In the genomic region with DNA sequence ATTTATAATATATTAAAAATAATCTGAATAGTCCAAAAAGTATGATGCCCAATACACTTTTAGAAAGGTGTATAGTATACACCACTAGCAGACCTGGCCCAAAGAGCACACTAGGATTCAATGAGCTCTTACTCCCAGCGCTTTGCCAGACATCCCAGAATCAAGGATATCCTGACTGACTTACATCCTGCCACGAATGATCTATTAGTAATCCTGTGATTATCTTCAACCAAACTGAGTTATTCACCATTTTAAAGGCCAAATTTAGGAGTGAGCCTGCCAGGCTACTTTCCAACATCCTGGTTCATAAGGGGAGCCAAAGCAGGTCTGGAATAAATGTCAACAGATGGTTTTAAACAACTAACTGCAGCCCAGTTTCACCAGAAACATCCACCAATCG, we compare ENCODE assay signal across 29 cellular contexts.
"Had no signal": no experiment of that assay in that cellular context is flagged by ENCODE, and none has a peak within 500 bp of the region (broad histone marks: within the 10 kb centered on the region; RNA-seq: fewer than 3 reads in every experiment).

No MANE protein-coding gene starts in this region.

- H3K4me3 Mint-ChIP-seq: immature natural killer cell; memory B cell; naive thymus-derived CD4-positive, alpha-beta T cell; natural killer cell treated with Interleukin-12 subunit alpha and Interleukin-12 subunit beta and Interleukin-15 and Interleukin-18, amount 100 ng/mL, for 72 hours; stimulated activated effector memory CD8-positive, alpha-beta T cell treated with anti-CD3 and anti-CD28 coated beads, Interleukin-12 subunit alpha, Interleukin-12 subunit beta, amount 100 ng/mL, for 72 hours; stimulated activated naive CD8-positive, alpha-beta T cell treated with anti-CD3 and anti-CD28 coated beads, Interleukin-15, Interleukin-2, amounts not matched to agents 100 ng/mL and 50 ng/mL, for 24 hours had no signal

- H3K36me3 ChIP-seq: left ventricle myocardium inferior, ovary, suprapubic skin, thoracic aorta, tibial artery, upper lobe of right lung had no signal

- H3K27me3 ChIP-seq: ovary, suprapubic skin, tibial artery, upper lobe of right lung had no signal

- ATAC-seq: mucosa of descending colon; naive thymus-derived CD4-positive, alpha-beta T cell; natural killer cell treated with Interleukin-12 subunit alpha and Interleukin-12 subunit beta and Interleukin-15 and Interleukin-18, amount 100 ng/mL, for 72 hours; right cardiac atrium; sciatic nerve; stimulated activated effector memory CD8-positive, alpha-beta T cell treated with anti-CD3 and anti-CD28 coated beads, Interleukin-12 subunit alpha, Interleukin-12 subunit beta, amount 100 ng/mL, for 72 hours; upper lobe of right lung had no signal

- H3K4me1 Mint-ChIP-seq: immature natural killer cell; memory B cell; stimulated activated effector memory CD8-positive, alpha-beta T cell treated with anti-CD3 and anti-CD28 coated beads, Interleukin-12 subunit alpha, Interleukin-12 subunit beta, amount 100 ng/mL, for 72 hours had no signal

- H3K9me3 ChIP-seq: left ventricle myocardium inferior, mucosa of descending colon, ovary, suprapubic skin, thoracic aorta, tibial artery, upper lobe of right lung had no signal

- H3K36me3 Mint-ChIP-seq: immature natural killer cell; memory B cell; naive thymus-derived CD4-positive, alpha-beta T cell; natural killer cell treated with Interleukin-12 subunit alpha and Interleukin-12 subunit beta and Interleukin-15 and Interleukin-18, amount 100 ng/mL, for 72 hours; stimulated activated effector memory CD8-positive, alpha-beta T cell treated with anti-CD3 and anti-CD28 coated beads, Interleukin-12 subunit alpha, Interleukin-12 subunit beta, amount 100 ng/mL, for 72 hours had no signal

- H3K27ac ChIP-seq: left ventricle myocardium inferior, ovary, skin epidermis, suprapubic skin, thoracic aorta, tibial artery, upper lobe of right lung had no signal

- H3K27me3 Mint-ChIP-seq: progenitor cell of endocrine pancreas had no signal

- H3K27ac Mint-ChIP-seq: immature natural killer cell; memory B cell; naive thymus-derived CD4-positive, alpha-beta T cell; natural killer cell treated with Interleukin-12 subunit alpha and Interleukin-12 subunit beta and Interleukin-15 and Interleukin-18, amount 100 ng/mL, for 72 hours; progenitor cell of endocrine pancreas; stimulated activated effector memory CD8-positive, alpha-beta T cell treated with anti-CD3 and anti-CD28 coated beads, Interleukin-12 subunit alpha, Interleukin-12 subunit beta, amount 100 ng/mL, for 72 hours; stimulated activated naive CD8-positive, alpha-beta T cell treated with anti-CD3 and anti-CD28 coated beads, Interleukin-15, Interleukin-2, amounts not matched to agents 100 ng/mL and 50 ng/mL, for 24 hours had no signal

- H3K4me1 ChIP-seq: tibial artery, upper lobe of right lung had no signal

- DNase-seq: hypothalamus; immature natural killer cell; islet precursor cell; left ventricle myocardium inferior; midbrain; mucosa of descending colon; naive thymus-derived CD4-positive, alpha-beta T cell; ovary; retina; right cardiac atrium; stimulated activated CD4-positive, alpha-beta T cell treated with anti-CD3 and anti-CD28 coated beads, Interleukin-12 subunit alpha, Interleukin-12 subunit beta, amount 100 ng/mL, for 4 hours; stimulated activated CD4-positive, alpha-beta T cell treated with anti-CD3 and anti-CD28 coated beads, Interleukin-15, amount 100 ng/mL, for 24 hours; stimulated activated CD4-positive, alpha-beta T cell treated with anti-CD3 and anti-CD28 coated beads, Interleukin-2, amount 100 ng/mL, for 24 hours; stimulated activated CD4-positive, alpha-beta T cell treated with anti-CD3 and anti-CD28 coated beads, Interleukin-4, amount 100 ng/mL, for 1 hour; stimulated activated naive CD4-positive, alpha-beta T cell; tibial artery; trophoblast cell; upper lobe of right lung had no signal

- H3K9me3 Mint-ChIP-seq: immature natural killer cell; memory B cell; naive thymus-derived CD4-positive, alpha-beta T cell; natural killer cell treated with Interleukin-12 subunit alpha and Interleukin-12 subunit beta and Interleukin-15 and Interleukin-18, amount 100 ng/mL, for 72 hours; stimulated activated effector memory CD8-positive, alpha-beta T cell treated with anti-CD3 and anti-CD28 coated beads, Interleukin-12 subunit alpha, Interleukin-12 subunit beta, amount 100 ng/mL, for 72 hours; stimulated activated naive CD8-positive, alpha-beta T cell treated with anti-CD3 and anti-CD28 coated beads, Interleukin-15, Interleukin-2, amounts not matched to agents 100 ng/mL and 50 ng/mL, for 24 hours had no signal

- FAIRE-seq: urothelium cell line had no signal

- H3K4me3 ChIP-seq: left ventricle myocardium inferior, lung, mucosa of descending colon, ovary, skin epidermis, suprapubic skin, thoracic aorta, tibial artery, upper lobe of right lung had no signal
